8 cellular contexts compared by ENCODE assay signal in the genomic region with DNA sequence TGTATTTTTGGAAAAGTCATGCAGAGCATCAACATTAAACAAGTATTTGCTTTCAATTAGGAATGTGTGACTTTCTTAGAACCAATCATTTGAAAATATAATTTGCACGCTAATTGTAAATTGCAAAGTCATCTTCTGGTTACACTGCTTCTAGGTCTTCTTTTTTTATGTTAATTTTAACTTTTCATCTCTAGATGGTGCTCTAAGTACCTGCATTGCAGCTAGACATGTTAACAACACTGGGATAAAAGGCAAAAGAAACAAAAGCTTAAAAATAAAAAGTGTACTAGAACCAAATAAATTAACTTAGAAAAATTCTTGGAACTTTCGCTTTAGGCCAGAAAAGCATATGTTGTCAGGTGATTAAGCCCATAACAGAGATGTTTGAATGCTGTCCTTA.
DNase-seq lines count a peak whose midpoint lies in the region; ATAC-seq and TF ChIP-seq lines count a peak whose summit lies in the region.

No MANE protein-coding gene starts in this region.

- no peak overlapping the region for H3K4me3 Mint-ChIP-seq in osteocyte (ENCODE audit: unreplicated experiment)

- peak; percentile 47 for TF ChIP-seq CTCF in cardiac fibroblast (IDR thresholded peaks at IDR 0.05; ENCODE audit: low read depth, low read length)
- TF ChIP-seq CTCF in osteocyte (IDR thresholded peaks at IDR 0.05) = peak; percentile 76

- intact Hi-C loops in posterior cingulate gyrus (cut with DNase I) = loop anchor here (10.0 kb wide), 1 partner anchor 1163 kb away; no protein-coding TSS in a partner anchor

- no peak for ATAC-seq in HG03378 (IDR thresholded peaks at IDR 0.05; ENCODE audit: unreplicated experiment)

- no peaks in the 10 kb centered on the region for H3K27me3 Mint-ChIP-seq in osteocyte (ENCODE audit: unreplicated experiment)

- H3K4me1 Mint-ChIP-seq in osteocyte (ENCODE audit: unreplicated experiment) = peaks cover 12% of the 10 kb centered on the region

- H3K27ac Mint-ChIP-seq in osteocyte (ENCODE audit: unreplicated experiment) = no peak overlapping the region

- peak; percentile 65 for DNase-seq in H4 (ENCODE audit: low spot score)
- peak; percentile 1 for DNase-seq in NCI-H2227 (lab: John Stamatoyannopoulos, UW; ENCODE audit: unreplicated experiment)
- peak; percentile 72 to 75 for DNase-seq in cardiac fibroblast (ENCODE audit: low read depth in 2 of 2)
- DNase-seq in osteocyte (ENCODE audit: extremely low spot score, unreplicated experiment) = no peak
- no peak for DNase-seq in activated T-cell treated with anti-CD3 and anti-CD28 coated beads, Interleukin-2, amount 50 U/mL, for 1 hour
- no peak for DNase-seq in posterior cingulate gyrus
- DNase-seq in stimulated activated CD4-positive, alpha-beta T cell treated with anti-CD3 and anti-CD28 coated beads, Interleukin-1b, Interleukin-23, amount 100 ng/mL, for 48 hours = no peak

- peaks cover 11% of the 10 kb centered on the region for H3K9me3 Mint-ChIP-seq in osteocyte (ENCODE audit: unreplicated experiment)

- H3K36me3 Mint-ChIP-seq in osteocyte (ENCODE audit: unreplicated experiment) = no peaks in the 10 kb centered on the region

- no peak overlapping the region for H3K4me3 ChIP-seq in cardiac fibroblast (replicated peaks in 1 of 2; ENCODE audit: low read depth in 2 of 2, low read length in 2 of 2)

Comparison
In these comparisons a context has a peak if more than half of its experiments do, and no peak if none do; other contexts are left out.
1. DNase-seq: peak in H4 (single experiment), NCI-H2227 (single experiment) and cardiac fibroblast (2 of 2); none in osteocyte (single experiment), activated T-cell treated with anti-CD3 and anti-CD28 coated beads, Interleukin-2, amount 50 U/mL, for 1 hour (single experiment), posterior cingulate gyrus (0 of 10) and stimulated activated CD4-positive, alpha-beta T cell treated with anti-CD3 and anti-CD28 coated beads, Interleukin-1b, Interleukin-23, amount 100 ng/mL, for 48 hours (single experiment).